In the genomic region with DNA sequence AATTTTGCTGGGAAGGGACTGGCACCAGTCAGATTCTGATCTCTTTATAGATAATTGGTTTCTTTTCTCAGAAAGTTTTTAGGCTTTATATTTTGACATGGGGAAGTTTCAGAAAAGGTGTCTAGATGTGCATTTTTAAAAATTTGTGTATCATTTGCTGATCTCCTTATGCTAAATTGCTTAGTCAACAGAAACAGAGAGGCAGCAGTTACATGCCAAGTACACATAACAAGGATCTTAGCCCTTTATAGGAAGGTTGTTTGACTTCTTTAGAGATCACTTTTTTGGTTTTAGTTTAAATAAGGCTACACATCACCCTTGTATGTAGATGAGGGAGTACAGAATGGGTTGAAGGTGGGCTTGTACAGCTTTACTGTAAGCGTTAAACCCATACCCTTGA, we compare ENCODE assay signal across 1 cellular context.
TF ChIP-seq lines count a peak whose summit lies in the region.

No MANE protein-coding gene starts in this region.

TF ChIP-seq in A549, 52 proteins besides CTCF, POLR2A, EP300 and RAD21:
- TF ChIP-seq RCOR1 (IDR thresholded peaks at IDR 0.05; ENCODE audit: low read depth, low read length) (no peak), MAFK (IDR thresholded peaks at IDR 0.05; ENCODE audit: partially characterized antibody) (peak; percentile 88)
